1 cellular context compared by ENCODE assay signal in genomic region chr14:78758333-78758732, GRCh38.
TF ChIP-seq lines count a peak whose summit lies in the region.

No MANE protein-coding gene starts in this region.

TF ChIP-seq in WTC11, 78 proteins besides CTCF, POLR2A, EP300 and RAD21 (continued from another document):
- TF ChIP-seq E2F4 (CRISPR knock-in tag; IDR thresholded peaks at IDR 0.05; ENCODE audit: borderline replicate concordance, low read depth) = no peak
- TF ChIP-seq SMAD4 (CRISPR knock-in tag; IDR thresholded peaks at IDR 0.05) = no peak
- TF ChIP-seq, protein P1, sequence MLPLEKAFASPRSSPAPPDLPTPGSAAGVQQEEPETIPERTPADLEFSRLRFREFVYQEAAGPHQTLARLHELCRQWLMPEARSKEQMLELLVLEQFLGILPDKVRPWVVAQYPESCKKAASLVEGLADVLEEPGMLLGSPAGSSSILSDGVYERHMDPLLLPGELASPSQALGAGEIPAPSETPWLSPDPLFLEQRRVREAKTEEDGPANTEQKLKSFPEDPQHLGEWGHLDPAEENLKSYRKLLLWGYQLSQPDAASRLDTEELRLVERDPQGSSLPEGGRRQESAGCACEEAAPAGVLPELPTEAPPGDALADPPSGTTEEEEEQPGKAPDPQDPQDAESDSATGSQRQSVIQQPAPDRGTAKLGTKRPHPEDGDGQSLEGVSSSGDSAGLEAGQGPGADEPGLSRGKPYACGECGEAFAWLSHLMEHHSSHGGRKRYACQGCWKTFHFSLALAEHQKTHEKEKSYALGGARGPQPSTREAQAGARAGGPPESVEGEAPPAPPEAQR (CRISPR knock-in tag; IDR thresholded peaks at IDR 0.05) = no peak
- no peak for TF ChIP-seq TCF7 (CRISPR knock-in tag; IDR thresholded peaks at IDR 0.05; ENCODE audit: low read depth)
- TF ChIP-seq, protein P2, sequence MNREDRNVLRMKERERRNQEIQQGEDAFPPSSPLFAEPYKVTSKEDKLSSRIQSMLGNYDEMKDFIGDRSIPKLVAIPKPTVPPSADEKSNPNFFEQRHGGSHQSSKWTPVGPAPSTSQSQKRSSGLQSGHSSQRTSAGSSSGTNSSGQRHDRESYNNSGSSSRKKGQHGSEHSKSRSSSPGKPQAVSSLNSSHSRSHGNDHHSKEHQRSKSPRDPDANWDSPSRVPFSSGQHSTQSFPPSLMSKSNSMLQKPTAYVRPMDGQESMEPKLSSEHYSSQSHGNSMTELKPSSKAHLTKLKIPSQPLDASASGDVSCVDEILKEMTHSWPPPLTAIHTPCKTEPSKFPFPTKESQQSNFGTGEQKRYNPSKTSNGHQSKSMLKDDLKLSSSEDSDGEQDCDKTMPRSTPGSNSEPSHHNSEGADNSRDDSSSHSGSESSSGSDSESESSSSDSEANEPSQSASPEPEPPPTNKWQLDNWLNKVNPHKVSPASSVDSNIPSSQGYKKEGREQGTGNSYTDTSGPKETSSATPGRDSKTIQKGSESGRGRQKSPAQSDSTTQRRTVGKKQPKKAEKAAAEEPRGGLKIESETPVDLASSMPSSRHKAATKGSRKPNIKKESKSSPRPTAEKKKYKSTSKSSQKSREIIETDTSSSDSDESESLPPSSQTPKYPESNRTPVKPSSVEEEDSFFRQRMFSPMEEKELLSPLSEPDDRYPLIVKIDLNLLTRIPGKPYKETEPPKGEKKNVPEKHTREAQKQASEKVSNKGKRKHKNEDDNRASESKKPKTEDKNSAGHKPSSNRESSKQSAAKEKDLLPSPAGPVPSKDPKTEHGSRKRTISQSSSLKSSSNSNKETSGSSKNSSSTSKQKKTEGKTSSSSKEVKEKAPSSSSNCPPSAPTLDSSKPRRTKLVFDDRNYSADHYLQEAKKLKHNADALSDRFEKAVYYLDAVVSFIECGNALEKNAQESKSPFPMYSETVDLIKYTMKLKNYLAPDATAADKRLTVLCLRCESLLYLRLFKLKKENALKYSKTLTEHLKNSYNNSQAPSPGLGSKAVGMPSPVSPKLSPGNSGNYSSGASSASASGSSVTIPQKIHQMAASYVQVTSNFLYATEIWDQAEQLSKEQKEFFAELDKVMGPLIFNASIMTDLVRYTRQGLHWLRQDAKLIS (CRISPR knock-in tag; IDR thresholded peaks at IDR 0.05; ENCODE audit: borderline replicate concordance) = no peak
- no peak for TF ChIP-seq NFE2L1 (CRISPR knock-in tag; IDR thresholded peaks at IDR 0.05)
